In the genomic region with DNA sequence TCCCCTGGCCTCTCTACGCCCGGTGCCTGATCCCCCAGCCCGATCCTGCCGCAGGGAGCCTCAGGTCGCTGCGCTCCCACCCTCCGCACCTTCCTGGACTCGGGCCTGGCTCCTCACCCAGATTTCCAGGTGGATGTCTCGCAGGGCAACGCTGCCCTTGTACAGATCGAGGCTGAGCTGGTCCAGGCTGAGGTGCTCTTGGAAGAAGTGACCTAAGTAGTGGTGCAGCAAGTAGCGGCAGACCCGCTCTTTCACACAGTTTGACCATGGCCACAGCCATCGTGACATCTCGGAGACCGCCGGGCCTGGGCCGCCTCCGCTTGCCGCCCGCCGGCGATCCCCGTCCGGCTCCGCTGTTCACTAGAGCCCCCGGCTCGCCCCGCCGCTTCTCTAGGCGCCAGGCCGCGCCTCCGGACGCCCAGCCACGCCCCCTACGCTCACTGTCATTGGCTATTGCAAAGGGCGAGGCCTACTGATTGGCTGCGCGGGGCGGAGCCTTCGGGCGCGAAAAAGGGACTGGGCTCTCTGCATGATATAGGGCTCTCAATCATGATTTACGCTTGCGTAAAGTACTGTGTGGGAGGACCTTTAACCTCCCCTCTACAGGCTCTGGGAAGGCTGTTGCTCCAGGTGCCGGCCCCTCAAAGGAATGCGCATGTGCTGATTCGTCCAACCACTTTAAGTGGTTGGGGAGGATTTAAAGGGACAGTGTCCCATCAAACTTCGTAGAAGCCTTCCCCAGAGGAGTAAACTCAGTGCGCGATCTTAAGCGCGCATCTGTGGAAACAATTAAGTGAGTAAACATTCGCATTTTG, we compare ENCODE assay signal across 8 cellular contexts. TPM values are rescaled to one million over a fixed set of nuclear protein-coding genes. Genes with fewer than 3 reads are reported as not detected.
DNase-seq lines count a peak whose midpoint lies in the region; ATAC-seq and TF ChIP-seq lines count a peak whose summit lies in the region.

A gene (minus strand): TSS at position 362 of the 815 bp plus-strand sequence. CDS start 74 bp downstream, at position 288.

- no peaks in the 10 kb centered on the region for H3K36me3 ChIP-seq in smooth muscle cell (ENCODE audit: low read depth)

- H3K9me3 ChIP-seq in AG04450 (ENCODE audit: control insufficient read depth, insufficient read depth, low read length) (no peaks in the 10 kb centered on the region; the same call in 1 of the 2 replicates), smooth muscle cell (replicated peaks; ENCODE audit: low read depth) (no peaks in the 10 kb centered on the region)

- peak within 1 kb of the TSS; percentile 98 for H3K27ac Mint-ChIP-seq in WTC11

- peak within 1 kb of the TSS; percentile 81 for H3K27ac ChIP-seq in AG04450 (ENCODE audit: low read depth, low read length)
- peak within 1 kb of the TSS; percentile 71 for H3K27ac ChIP-seq in smooth muscle cell (ENCODE audit: low read depth)

- no peaks in the 10 kb centered on the region for H4K20me1 ChIP-seq in smooth muscle cell (ENCODE audit: low read depth)

- POLR2A ChIA-PET in AG04450 (lab: Yijun Ruan, JAX) (interaction anchor here (0.9 to 1.5 kb wide), 2 partner anchors 97 to 200 kb away, joined by 3 to 4 read pairs; a partner anchor contains a TSS), WTC11 (lab: Charles Lee) (interaction anchor here (0.6 kb wide), 1 partner anchor 58 kb away, joined by 3 read pairs; no protein-coding TSS in a partner anchor)

- H3K27me3 Mint-ChIP-seq in WTC11 (ENCODE audit: low read depth), result no peaks in the 10 kb centered on the region

- H3K4me3 ChIP-seq in AG04450 (ENCODE audit: low read depth, low read length) (peak within 1 kb of the TSS; percentile 90), cardiac fibroblast (replicated peaks in 1 of 2; ENCODE audit: low read depth in 2 of 2, low read length in 2 of 2) (peak within 1 kb of the TSS; percentile 92 to 95), smooth muscle cell (peak within 1 kb of the TSS; percentile 83)

- H3K9me3 Mint-ChIP-seq in WTC11, result no peaks in the 10 kb centered on the region

- H3K4me3 Mint-ChIP-seq in WTC11, result peak within 1 kb of the TSS; percentile 88

- H3K4me1 ChIP-seq in smooth muscle cell (ENCODE audit: low read depth), result peaks cover 17% of the 10 kb centered on the region

- DNase-seq in AG04450 (ENCODE audit: low read depth, low spot score), result peak; percentile 99
- peak; percentile 99 for DNase-seq in NCI-H226
- DNase-seq in WTC11 (ENCODE audit: low spot score), result peak; percentile 99
- DNase-seq in cardiac fibroblast (ENCODE audit: low read depth in 2 of 2), result peak; percentile 100
- DNase-seq in iPS-NIHi7 (ENCODE audit: extremely low spot score), result peak; percentile 99
- peak; percentile 93 for DNase-seq in smooth muscle cell (lab: John Stamatoyannopoulos, UW; ENCODE audit: unreplicated experiment)

- H2AFZ ChIP-seq in smooth muscle cell (ENCODE audit: low read depth), result peak within 1 kb of the TSS; percentile 95

- no peak for TF ChIP-seq CTCF in AG04450 (IDR thresholded peaks at IDR 0.05; ENCODE audit: low read depth, low read length)
- no peak for TF ChIP-seq CTCF in WTC11 (IDR thresholded peaks at IDR 0.05)
- no peak for TF ChIP-seq CTCF in cardiac fibroblast (IDR thresholded peaks at IDR 0.05; ENCODE audit: low read depth, low read length)
- no peak for TF ChIP-seq CTCF in smooth muscle cell (IDR thresholded peaks at IDR 0.05; ENCODE audit: borderline replicate concordance, insufficient read depth, poor library complexity, severe bottlenecking)

- CTCF ChIA-PET in AG04450 (lab: Charles Lee), result no interaction called here
- CTCF ChIA-PET in WTC11 (lab: Charles Lee), result interaction anchor here (2.1 to 4.1 kb wide), 4 partner anchors 18 to 80 kb away, joined by 6 to 14 read pairs (median 8); a partner anchor contains a TSS

- WGBS in smooth muscle cell (ENCODE audit: low lambda C conversion rate), result under 1% methylated on average over 55 of the region's 55 CpGs

- peaks cover 13% of the 10 kb centered on the region for H3K4me1 Mint-ChIP-seq in WTC11

- peaks cover 6% of the 10 kb centered on the region for H3F3A ChIP-seq in smooth muscle cell (ENCODE audit: low read depth)

- H3K27me3 ChIP-seq in AG04450 (ENCODE audit: control insufficient read depth, insufficient read depth, low read length) (no peaks in the 10 kb centered on the region), smooth muscle cell (ENCODE audit: low read depth) (no peaks in the 10 kb centered on the region)

- H3K9ac ChIP-seq in smooth muscle cell (ENCODE audit: low read depth), result peak within 1 kb of the TSS; percentile 89

- peak within 1 kb of the TSS; percentile 95 for H3K4me2 ChIP-seq in smooth muscle cell

- no peaks in the 10 kb centered on the region for H3K36me3 Mint-ChIP-seq in WTC11

- peak; percentile 92 for ATAC-seq in GM18909 (IDR thresholded peaks at IDR 0.05; ENCODE audit: poor library complexity, unreplicated experiment)
- peak; percentile 95 for ATAC-seq in HG03175 (IDR thresholded peaks at IDR 0.05; ENCODE audit: unreplicated experiment)
- ATAC-seq in WTC11, result peak; percentile 98

- H3K79me2 ChIP-seq in smooth muscle cell (ENCODE audit: low read depth), result peaks cover 18% of the 10 kb centered on the region

TF ChIP-seq in WTC11, 78 proteins besides CTCF, POLR2A, EP300 and RAD21 (continues in another document):
- TF ChIP-seq, protein P1, sequence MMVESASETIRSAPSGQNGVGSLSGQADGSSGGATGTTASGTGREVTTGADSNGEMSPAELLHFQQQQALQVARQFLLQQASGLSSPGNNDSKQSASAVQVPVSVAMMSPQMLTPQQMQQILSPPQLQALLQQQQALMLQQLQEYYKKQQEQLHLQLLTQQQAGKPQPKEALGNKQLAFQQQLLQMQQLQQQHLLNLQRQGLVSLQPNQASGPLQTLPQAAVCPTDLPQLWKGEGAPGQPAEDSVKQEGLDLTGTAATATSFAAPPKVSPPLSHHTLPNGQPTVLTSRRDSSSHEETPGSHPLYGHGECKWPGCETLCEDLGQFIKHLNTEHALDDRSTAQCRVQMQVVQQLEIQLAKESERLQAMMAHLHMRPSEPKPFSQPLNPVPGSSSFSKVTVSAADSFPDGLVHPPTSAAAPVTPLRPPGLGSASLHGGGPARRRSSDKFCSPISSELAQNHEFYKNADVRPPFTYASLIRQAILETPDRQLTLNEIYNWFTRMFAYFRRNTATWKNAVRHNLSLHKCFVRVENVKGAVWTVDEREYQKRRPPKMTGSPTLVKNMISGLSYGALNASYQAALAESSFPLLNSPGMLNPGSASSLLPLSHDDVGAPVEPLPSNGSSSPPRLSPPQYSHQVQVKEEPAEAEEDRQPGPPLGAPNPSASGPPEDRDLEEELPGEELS (CRISPR knock-in tag; IDR thresholded peaks at IDR 0.05), result peak; percentile 24; the same call in 1 of the 2 replicates
- TF ChIP-seq FOXJ3 (CRISPR knock-in tag; IDR thresholded peaks at IDR 0.05; ENCODE audit: borderline replicate concordance) (no peak), SMAD3 (CRISPR knock-in tag; IDR thresholded peaks at IDR 0.05; ENCODE audit: borderline replicate concordance) (no peak), ZNF219 (CRISPR knock-in tag; IDR thresholded peaks at IDR 0.05; ENCODE audit: borderline replicate concordance) (no peak), TEAD1 (CRISPR knock-in tag; IDR thresholded peaks at IDR 0.05) (no peak), TCF7 (CRISPR knock-in tag; IDR thresholded peaks at IDR 0.05; ENCODE audit: low read depth) (no peak), TP53 (CRISPR knock-in tag; IDR thresholded peaks at IDR 0.05) (no peak), ZNF232 (CRISPR knock-in tag; IDR thresholded peaks at IDR 0.05) (no peak), GABPB1 (CRISPR knock-in tag; IDR thresholded peaks at IDR 0.05) (no peak; the same call in 1 of the 2 replicates), SP1 (CRISPR knock-in tag; conservative IDR thresholded peaks at IDR 0.05) (peak; percentile 95), FOXP1 (CRISPR knock-in tag; IDR thresholded peaks at IDR 0.05; ENCODE audit: borderline replicate concordance) (peak; percentile 53; the same call in 1 of the 2 replicates), ETV6 (CRISPR knock-in tag; IDR thresholded peaks at IDR 0.05) (peak; percentile 58; the same call in 1 of the 2 replicates), EMX1 (CRISPR knock-in tag; IDR thresholded peaks at IDR 0.05) (no peak)
- TF ChIP-seq, protein P2, sequence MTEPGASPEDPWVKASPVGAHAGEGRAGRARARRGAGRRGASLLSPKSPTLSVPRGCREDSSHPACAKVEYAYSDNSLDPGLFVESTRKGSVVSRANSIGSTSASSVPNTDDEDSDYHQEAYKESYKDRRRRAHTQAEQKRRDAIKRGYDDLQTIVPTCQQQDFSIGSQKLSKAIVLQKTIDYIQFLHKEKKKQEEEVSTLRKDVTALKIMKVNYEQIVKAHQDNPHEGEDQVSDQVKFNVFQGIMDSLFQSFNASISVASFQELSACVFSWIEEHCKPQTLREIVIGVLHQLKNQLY (CRISPR knock-in tag; IDR thresholded peaks at IDR 0.05), result no peak

RNA-seq across cellular contexts. Expression of the gene that starts here (rescaled TPM):
- polyA plus RNA-seq in AG04450 (2011; rRNA removed), result 3.7 and 5.1 TPM in 2 replicates
- polyA minus RNA-seq in AG04450 (2011; rRNA and poly(A)+ RNA removed), result 6.6 and 9.0 TPM in 2 replicates
- total RNA-seq in WTC11 (2021), result 25.2 to 31.4 TPM (median 27.6 TPM) in 3 replicates
- total RNA-seq in smooth muscle cell, result 4.8 and 4.9 TPM in 2 replicates
- 6.2 and 8.6 TPM in 2 replicates for polyA plus RNA-seq in smooth muscle cell

Comparison
In these comparisons a context has a peak if more than half of its experiments do, and no peak if none do; other contexts are left out.
1. Peak in every context shown above with its lines: DNase-seq, ATAC-seq, H3K4me3 ChIP-seq and H3K27ac ChIP-seq.